In the genomic region with DNA sequence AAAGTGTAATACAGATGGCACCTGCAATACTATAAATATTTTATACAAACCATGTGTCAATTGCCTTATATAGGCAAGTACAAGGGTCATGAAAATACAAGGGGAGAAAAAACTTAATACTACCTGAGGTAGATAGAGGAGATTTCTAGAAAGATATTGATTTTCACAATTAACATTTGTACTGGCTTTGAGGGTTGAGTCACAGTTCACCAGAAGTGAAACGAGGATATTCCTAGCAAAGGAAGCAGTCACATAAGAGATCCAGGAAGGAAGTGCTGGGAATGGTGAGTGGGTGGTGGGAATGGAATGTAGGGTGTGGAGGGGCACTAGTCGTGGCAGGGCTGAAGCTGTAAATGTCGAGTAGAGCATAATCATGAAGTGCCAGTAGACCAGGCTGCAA, we compare ENCODE assay signal across 26 cellular contexts.
DNase-seq lines count a peak whose midpoint lies in the region; ATAC-seq, FAIRE-seq and TF ChIP-seq lines count a peak whose summit lies in the region.
"Had no signal": no experiment of that assay in that cellular context is flagged by ENCODE, and none has a peak within 500 bp of the region (broad histone marks: within the 10 kb centered on the region; RNA-seq: fewer than 3 reads in every experiment).

No MANE protein-coding gene starts in this region.

- no peak overlapping the region for H3K4me3 ChIP-seq in breast epithelium
- H3K4me3 ChIP-seq in bronchial epithelial cell (ENCODE audit: low read depth, low read length) = no peak overlapping the region
- H3K4me3 ChIP-seq in lung = no peak overlapping the region
- H3K4me3 ChIP-seq: GM12878, skin epidermis had no signal

- no peak overlapping the region for H3K27ac ChIP-seq in breast epithelium
- no peak overlapping the region for H3K27ac ChIP-seq in lung (ENCODE audit: low read depth in 1 of 2, low read length in 1 of 2)
- H3K27ac ChIP-seq: 22Rv1, brain microvascular endothelial cell, WERI-Rb-1 had no signal

- H3K36me3 Mint-ChIP-seq in MCF 10A (ENCODE audit: insufficient read depth, unreplicated experiment) = no peaks in the 10 kb centered on the region
- no peaks in the 10 kb centered on the region for H3K36me3 Mint-ChIP-seq in activated T-cell treated with anti-CD3 and anti-CD28 coated beads, Interleukin-2, amount 50 U/mL, for 4 hours (ENCODE audit: insufficient read depth)
- H3K36me3 Mint-ChIP-seq: activated naive CD8-positive, alpha-beta T cell treated with anti-CD3 and anti-CD28 coated beads for 36 hours; natural killer cell had no signal

- H3K4me1 ChIP-seq in breast epithelium (no peaks in the 10 kb centered on the region), lung (ENCODE audit: control insufficient read depth in 2 of 2, insufficient read depth in 2 of 2, low read length in 2 of 2) (no peaks in the 10 kb centered on the region)
- H3K4me1 ChIP-seq: BE2C had no signal

- WGBS in lung, 2 donors = 31 to 53% methylated on average over 3 of the region's 3 CpGs

- BruUV-seq in MCF 10A (replicated peaks; lab: Mats Ljungman, UMichigan) = no TSS peak

- CTCF ChIA-PET in MCF 10A (lab: Yijun Ruan, JAX) = interaction anchor here (1.1 kb wide), 1 partner anchor 15 kb away, joined by 3 read pairs; no protein-coding TSS in a partner anchor

- H3K4me3 Mint-ChIP-seq in MCF 10A (ENCODE audit: unreplicated experiment) = no peak overlapping the region
- no peak overlapping the region for H3K4me3 Mint-ChIP-seq in activated T-cell treated with anti-CD3 and anti-CD28 coated beads, Interleukin-2, amount 50 U/mL, for 4 hours
- H3K4me3 Mint-ChIP-seq: activated CD4-positive, alpha-beta memory T cell treated with anti-CD3 and anti-CD28 coated beads, Interleukin-2, amount 10 ng/mL, durations not matched to agents 7 days and 5 days; activated naive CD8-positive, alpha-beta T cell treated with anti-CD3 and anti-CD28 coated beads for 36 hours; dendritic cell treated with granulocyte-macrophage colony-stimulating factor and Interleukin-4, amounts not matched to agents 40 ng/mL and 50 ng/mL, for 4 days; natural killer cell had no signal

- peaks cover 7% of the 10 kb centered on the region for H3K9me3 Mint-ChIP-seq in MCF 10A (ENCODE audit: unreplicated experiment)
- H3K9me3 Mint-ChIP-seq in activated T-cell treated with anti-CD3 and anti-CD28 coated beads, Interleukin-2, amount 50 U/mL, for 4 hours = no peaks in the 10 kb centered on the region
- H3K9me3 Mint-ChIP-seq: activated CD4-positive, alpha-beta memory T cell treated with anti-CD3 and anti-CD28 coated beads, Interleukin-2, amount 10 ng/mL, durations not matched to agents 7 days and 5 days; activated naive CD8-positive, alpha-beta T cell treated with anti-CD3 and anti-CD28 coated beads for 36 hours; dendritic cell treated with granulocyte-macrophage colony-stimulating factor and Interleukin-4, amounts not matched to agents 40 ng/mL and 50 ng/mL, for 4 days; natural killer cell had no signal

- no peak for TF ChIP-seq CTCF in MCF 10A (IDR thresholded peaks at IDR 0.05; ENCODE audit: unreplicated experiment)
- TF ChIP-seq CTCF in breast epithelium (IDR thresholded peaks at IDR 0.05) = no peak
- no peak for TF ChIP-seq CTCF in bronchial epithelial cell (IDR thresholded peaks at IDR 0.05; ENCODE audit: insufficient read depth, low read length, severe bottlenecking)
- no peak for TF ChIP-seq CTCF in lung (IDR thresholded peaks at IDR 0.05; ENCODE audit: control extremely low read depth, extremely low read depth)

- DNase-seq in MCF 10A (ENCODE audit: unreplicated experiment) (peak; percentile 42), breast epithelium (ENCODE audit: low spot score in 2 of 2) (no peak), bronchial epithelial cell (ENCODE audit: low read depth) (peak; percentile 92), lung (ENCODE audit: low spot score) (no peak), AML-193 (lab: John Stamatoyannopoulos, UW) (no peak), NCI-H2196 (lab: John Stamatoyannopoulos, UW; ENCODE audit: unreplicated experiment) (no peak), NCI-H446 (lab: John Stamatoyannopoulos, UW) (no peak)
- DNase-seq in activated T-cell treated with anti-CD3 and anti-CD28 coated beads, Interleukin-2, amount 50 U/mL, for 4 hours = no peak
- DNase-seq: activated CD4-positive, alpha-beta memory T cell treated with anti-CD3 and anti-CD28 coated beads, Interleukin-2, amount 10 ng/mL, durations not matched to agents 7 days and 5 days; activated naive CD8-positive, alpha-beta T cell treated with anti-CD3 and anti-CD28 coated beads for 36 hours; activated T-cell treated with anti-CD3 and anti-CD28 coated beads, Interleukin-2, amount 50 U/mL, for 48 hours; BE2C; brain microvascular endothelial cell; GDM1; MM.1S; natural killer cell; NCI-H1694 treated with DMSO at 0.1 percent for 48 hours; NCI-H510A; SHP77; stimulated activated CD8-positive, alpha-beta memory T cell treated with anti-CD3 and anti-CD28 coated beads, Interleukin-4, amount 100 ng/mL, for 48 hours; substantia nigra; WERI-Rb-1 had no signal

- no peak for TF ChIP-seq POLR2A in breast epithelium (IDR thresholded peaks at IDR 0.05)

- intact Hi-C loops in MCF 10A (cut with micrococcal nuclease) (no loop called here), breast epithelium (cut with DNase I; ENCODE audit: low total_unique reads) (no loop called here)

- FAIRE-seq in bronchial epithelial cell (lab: Jason Lieb, UNC) = peak; percentile 52
- FAIRE-seq: GM12878 had no signal

- H3K36me3 ChIP-seq in breast epithelium = no peaks in the 10 kb centered on the region
- no peaks in the 10 kb centered on the region for H3K36me3 ChIP-seq in bronchial epithelial cell (ENCODE audit: control insufficient read depth, insufficient read depth, low read length)
- H3K36me3 ChIP-seq in lung (ENCODE audit: control insufficient read depth in 2 of 2, insufficient read depth in 2 of 2, low read length in 2 of 2) = no peaks in the 10 kb centered on the region
- H3K36me3 ChIP-seq: BE2C, brain microvascular endothelial cell, WERI-Rb-1 had no signal

- no peaks in the 10 kb centered on the region for H3K27me3 Mint-ChIP-seq in MCF 10A (ENCODE audit: insufficient read depth, unreplicated experiment)
- peaks cover 5% of the 10 kb centered on the region for H3K27me3 Mint-ChIP-seq in activated T-cell treated with anti-CD3 and anti-CD28 coated beads, Interleukin-2, amount 50 U/mL, for 4 hours (ENCODE audit: low read depth)
- H3K27me3 Mint-ChIP-seq: activated CD4-positive, alpha-beta memory T cell treated with anti-CD3 and anti-CD28 coated beads, Interleukin-2, amount 10 ng/mL, durations not matched to agents 7 days and 5 days; activated naive CD8-positive, alpha-beta T cell treated with anti-CD3 and anti-CD28 coated beads for 36 hours; dendritic cell treated with granulocyte-macrophage colony-stimulating factor and Interleukin-4, amounts not matched to agents 40 ng/mL and 50 ng/mL, for 4 days had no signal

- POLR2A ChIA-PET in MCF 10A (lab: Yijun Ruan, JAX) = no interaction called here

- H3K27ac Mint-ChIP-seq in MCF 10A (ENCODE audit: low read depth, unreplicated experiment) = peak overlapping the region; percentile 28
- H3K27ac Mint-ChIP-seq: activated CD4-positive, alpha-beta memory T cell treated with anti-CD3 and anti-CD28 coated beads, Interleukin-2, amount 10 ng/mL, durations not matched to agents 7 days and 5 days; activated naive CD8-positive, alpha-beta T cell treated with anti-CD3 and anti-CD28 coated beads for 36 hours; dendritic cell treated with granulocyte-macrophage colony-stimulating factor and Interleukin-4, amounts not matched to agents 40 ng/mL and 50 ng/mL, for 4 days; natural killer cell had no signal

- peaks cover 18% of the 10 kb centered on the region for H3K4me1 Mint-ChIP-seq in MCF 10A (ENCODE audit: insufficient read depth, unreplicated experiment)
- no peaks in the 10 kb centered on the region for H3K4me1 Mint-ChIP-seq in activated T-cell treated with anti-CD3 and anti-CD28 coated beads, Interleukin-2, amount 50 U/mL, for 4 hours (ENCODE audit: low read depth)
- H3K4me1 Mint-ChIP-seq: activated CD4-positive, alpha-beta memory T cell treated with anti-CD3 and anti-CD28 coated beads, Interleukin-2, amount 10 ng/mL, durations not matched to agents 7 days and 5 days; activated naive CD8-positive, alpha-beta T cell treated with anti-CD3 and anti-CD28 coated beads for 36 hours had no signal

- ATAC-seq in lung (ENCODE audit: insufficient read depth, low FRiP score) = peak; percentile 11
- ATAC-seq in activated T-cell treated with anti-CD3 and anti-CD28 coated beads, Interleukin-2, amount 50 U/mL, for 4 hours = no peak
- ATAC-seq: GM12878, natural killer cell had no signal

- H3K9me3 ChIP-seq in breast epithelium (no peaks in the 10 kb centered on the region), lung (ENCODE audit: control insufficient read depth in 2 of 2, insufficient read depth in 1 of 2, low read length in 1 of 2) (no peaks in the 10 kb centered on the region)
- H3K9me3 ChIP-seq: BE2C had no signal

- no peaks in the 10 kb centered on the region for H3K27me3 ChIP-seq in breast epithelium
- H3K27me3 ChIP-seq in bronchial epithelial cell (ENCODE audit: control insufficient read depth, insufficient read depth, low read length) = no peaks in the 10 kb centered on the region
- H3K27me3 ChIP-seq in lung (ENCODE audit: control insufficient read depth, insufficient read depth) = no peaks in the 10 kb centered on the region
- H3K27me3 ChIP-seq: BE2C, brain microvascular endothelial cell had no signal

Comparison
In these comparisons a context has a peak if more than half of its experiments do, and no peak if none do; other contexts are left out.
1. DNase-seq: peak in MCF 10A (single experiment) and bronchial epithelial cell (single experiment); none in breast epithelium (0 of 2), lung (single experiment), activated T-cell treated with anti-CD3 and anti-CD28 coated beads, Interleukin-2, amount 50 U/mL, for 4 hours (single experiment), AML-193 (0 of 2), NCI-H2196 (single experiment) and NCI-H446 (0 of 2).